14 cellular contexts compared by ENCODE assay signal in genomic region chr2:152425765-152426710, GRCh38.
DNase-seq lines count a peak whose midpoint lies in the region; ATAC-seq and TF ChIP-seq lines count a peak whose summit lies in the region.
"Had no signal": no experiment of that assay in that cellular context is flagged by ENCODE, and none has a peak within 500 bp of the region (broad histone marks: within the 10 kb centered on the region; RNA-seq: fewer than 3 reads in every experiment).

No MANE protein-coding gene starts in this region.

- in situ Hi-C loops in KBM-7 (cut with MboI; ENCODE audit: low pct_unique_long_range_greater_than_20kb, low sequenced_read_pairs), result no loop called here

- H3K27me3 ChIP-seq in ACC112 (ENCODE audit: insufficient read depth, low read length), result no peaks in the 10 kb centered on the region
- H3K27me3 ChIP-seq in endodermal cell (ENCODE audit: control insufficient read depth, insufficient read depth, low read length, poor library complexity, severe bottlenecking), result no peaks in the 10 kb centered on the region
- peaks cover 3% of the 10 kb centered on the region for H3K27me3 ChIP-seq in CD4-positive, alpha-beta T cell (ENCODE audit: control insufficient read depth, insufficient read depth, low read length)
- H3K27me3 ChIP-seq: pancreas had no signal

- ATAC-seq in CD4-positive, alpha-beta T cell (ENCODE audit: poor library complexity), result no peak
- ATAC-seq: activated CD8-positive, alpha-beta T cell treated with anti-CD3 and anti-CD28 coated beads for 36 hours; stimulated activated naive B cell treated with anti-CD40 and anti-IgM and Interleukin-4, amounts not matched to agents 10 μg/mL and 1 μg/mL and 100 μg/mL, for 72 hours had no signal

- H3K4me1 Mint-ChIP-seq in endodermal cell (peaks cover 35% of the 10 kb centered on the region), immature natural killer cell (no peaks in the 10 kb centered on the region)
- no peaks in the 10 kb centered on the region for H3K4me1 Mint-ChIP-seq in CD4-positive, alpha-beta T cell (ENCODE audit: low read depth)

- WGBS in endodermal cell (ENCODE audit: insufficient coverage in 1 of 2, insufficient read length in 1 of 2), 2 experiments, result 84 to 88% methylated on average over 6 to 8 of the region's 8 CpGs

- H3K27ac Mint-ChIP-seq in endodermal cell (no peak overlapping the region), immature natural killer cell (no peak overlapping the region)
- no peak overlapping the region for H3K27ac Mint-ChIP-seq in CD4-positive, alpha-beta T cell
- H3K27ac Mint-ChIP-seq: activated CD8-positive, alpha-beta T cell treated with anti-CD3 and anti-CD28 coated beads for 36 hours; activated T-helper 1 cell treated with anti-CD3 and anti-CD28 coated beads, Interleukin-12 subunit alpha, Interleukin-12 subunit beta, Interleukin-2, Interleukin-4 antibody, amounts not matched to agents 30 ng/mL and 10 ng/mL and 1 ng/mL, durations not matched to agents 14 hours and 24 hours and 36 hours; stimulated activated naive B cell treated with anti-CD40 and anti-IgM and Interleukin-4, amounts not matched to agents 10 μg/mL and 1 μg/mL and 100 μg/mL, for 72 hours had no signal

- no peaks in the 10 kb centered on the region for H3K9me3 ChIP-seq in endodermal cell (ENCODE audit: control insufficient read depth, low read length)
- no peaks in the 10 kb centered on the region for H3K9me3 ChIP-seq in CD4-positive, alpha-beta T cell (ENCODE audit: control insufficient read depth, low read length)
- H3K9me3 ChIP-seq: pancreas had no signal

- DNase-seq in KBM-7, result peak; percentile 17
- no peak for DNase-seq in endodermal cell
- DNase-seq in myocyte (ENCODE audit: low read depth), result peak; percentile 71
- DNase-seq in DMS153 treated with DMSO at 0.1 percent for 48 hours (lab: John Stamatoyannopoulos, UW; ENCODE audit: unreplicated experiment), result no peak
- DNase-seq in NCI-H1105 treated with DMSO at 0.1 percent for 48 hours (lab: John Stamatoyannopoulos, UW), result no peak
- DNase-seq in immature natural killer cell, result no peak
- DNase-seq in CD4-positive, alpha-beta T cell, result no peak
- DNase-seq: activated CD8-positive, alpha-beta T cell treated with anti-CD3 and anti-CD28 coated beads for 36 hours; NCI-H510A treated with DMSO at 0.1 percent for 48 hours; pancreas; PC-9; stimulated activated naive B cell treated with anti-CD40 and anti-IgM and Interleukin-4, amounts not matched to agents 10 μg/mL and 1 μg/mL and 100 μg/mL, for 72 hours had no signal

- CTCF ChIA-PET in CD4-positive, alpha-beta T cell (lab: Charles Lee), result no interaction called here

- no peak overlapping the region for H3K9ac ChIP-seq in endodermal cell (ENCODE audit: extremely low read depth, low read length, poor library complexity, severe bottlenecking)

- H3K79me2 ChIP-seq in ACC112 (ENCODE audit: control insufficient read depth, insufficient read depth, low read length, unreplicated experiment), result peaks cover 69% of the 10 kb centered on the region

- H3K36me3 Mint-ChIP-seq in endodermal cell (ENCODE audit: low read depth), result no peaks in the 10 kb centered on the region
- no peaks in the 10 kb centered on the region for H3K36me3 Mint-ChIP-seq in immature natural killer cell
- no peaks in the 10 kb centered on the region for H3K36me3 Mint-ChIP-seq in CD4-positive, alpha-beta T cell (ENCODE audit: low read depth)
- H3K36me3 Mint-ChIP-seq: stimulated activated naive B cell treated with anti-CD40 and anti-IgM and Interleukin-4, amounts not matched to agents 10 μg/mL and 1 μg/mL and 100 μg/mL, for 72 hours had no signal

- H3K4me3 Mint-ChIP-seq in endodermal cell (no peak overlapping the region), immature natural killer cell (no peak overlapping the region)
- H3K4me3 Mint-ChIP-seq in CD4-positive, alpha-beta T cell, result no peak overlapping the region
- H3K4me3 Mint-ChIP-seq: activated CD8-positive, alpha-beta T cell treated with anti-CD3 and anti-CD28 coated beads for 36 hours; activated T-helper 1 cell treated with anti-CD3 and anti-CD28 coated beads, Interleukin-12 subunit alpha, Interleukin-12 subunit beta, Interleukin-2, Interleukin-4 antibody, amounts not matched to agents 30 ng/mL and 10 ng/mL and 1 ng/mL, durations not matched to agents 14 hours and 24 hours and 36 hours; stimulated activated naive B cell treated with anti-CD40 and anti-IgM and Interleukin-4, amounts not matched to agents 10 μg/mL and 1 μg/mL and 100 μg/mL, for 72 hours had no signal

- POLR2A ChIA-PET in CD4-positive, alpha-beta T cell (lab: Charles Lee), result no interaction called here

- peak overlapping the region; percentile 70 for H3K27ac ChIP-seq in ACC112 (ENCODE audit: low read depth, low read length)
- peak overlapping the region; percentile 4 for H3K27ac ChIP-seq in endodermal cell (ENCODE audit: low read depth, low read length)
- no peak overlapping the region for H3K27ac ChIP-seq in CD4-positive, alpha-beta T cell (ENCODE audit: low read depth, low read length)
- H3K27ac ChIP-seq: pancreas, PC-9 had no signal

- H3K9me3 Mint-ChIP-seq in endodermal cell (no peaks in the 10 kb centered on the region), immature natural killer cell (peaks cover 0 to 2% (median 0%) of the 10 kb centered on the region in 6 donors)
- H3K9me3 Mint-ChIP-seq in CD4-positive, alpha-beta T cell, result no peaks in the 10 kb centered on the region
- H3K9me3 Mint-ChIP-seq: activated CD8-positive, alpha-beta T cell treated with anti-CD3 and anti-CD28 coated beads for 36 hours; activated T-helper 1 cell treated with anti-CD3 and anti-CD28 coated beads, Interleukin-12 subunit alpha, Interleukin-12 subunit beta, Interleukin-2, Interleukin-4 antibody, amounts not matched to agents 30 ng/mL and 10 ng/mL and 1 ng/mL, durations not matched to agents 14 hours and 24 hours and 36 hours; stimulated activated naive B cell treated with anti-CD40 and anti-IgM and Interleukin-4, amounts not matched to agents 10 μg/mL and 1 μg/mL and 100 μg/mL, for 72 hours had no signal

- H3K36me3 ChIP-seq in ACC112 (ENCODE audit: insufficient read depth, low read length) (no peaks in the 10 kb centered on the region), endodermal cell (ENCODE audit: control insufficient read depth, insufficient read depth, low read length) (no peaks in the 10 kb centered on the region)
- H3K36me3 ChIP-seq: pancreas had no signal

- no peak overlapping the region for H3K4me3 ChIP-seq in ACC112 (ENCODE audit: low read depth, low read length)
- H3K4me3 ChIP-seq in endodermal cell (ENCODE audit: low read length), result no peak overlapping the region
- H3K4me3 ChIP-seq: pancreas, PC-9 had no signal

- H3K4me1 ChIP-seq in ACC112 (ENCODE audit: control insufficient read depth, insufficient read depth, low read length, unreplicated experiment) (peaks cover 63% of the 10 kb centered on the region), endodermal cell (ENCODE audit: control insufficient read depth, insufficient read depth, low read length) (peaks cover 9% of the 10 kb centered on the region)

- TF ChIP-seq CTCF in endodermal cell (conservative IDR thresholded peaks at IDR 0.05), result no peak
- no peak for TF ChIP-seq CTCF in CD4-positive, alpha-beta T cell (IDR thresholded peaks at IDR 0.05)

- H3K27me3 Mint-ChIP-seq in endodermal cell (ENCODE audit: insufficient read depth) (no peaks in the 10 kb centered on the region), immature natural killer cell (ENCODE audit: low read depth in 3 of 3) (peaks cover 0 to 4% (median 3%) of the 10 kb centered on the region in 3 donors)
- peaks cover 8% of the 10 kb centered on the region for H3K27me3 Mint-ChIP-seq in CD4-positive, alpha-beta T cell

- intact Hi-C loops in CD4-positive, alpha-beta T cell (cut with DNase I, micrococcal nuclease), result no loop called here

- no peak overlapping the region for H2AFZ ChIP-seq in ACC112 (ENCODE audit: low read length, unreplicated experiment)
- H2AFZ ChIP-seq: PC-9 had no signal

Comparison
In these comparisons a context has a peak if more than half of its experiments do, and no peak if none do; other contexts are left out.
1. DNase-seq: peak in KBM-7 (single experiment) and myocyte (single experiment); none in endodermal cell (single experiment), DMS153 treated with DMSO at 0.1 percent for 48 hours (single experiment), NCI-H1105 treated with DMSO at 0.1 percent for 48 hours (single experiment), immature natural killer cell (0 of 3) and CD4-positive, alpha-beta T cell (0 of 10).